ENCODE assay signal across 24 cellular contexts in genomic region chr15:71084264-71084663, GRCh38. TPM values are rescaled to one million over a fixed set of nuclear protein-coding genes. Genes with fewer than 3 reads are reported as not detected.
"Had no signal": no experiment of that assay in that cellular context is flagged by ENCODE, and none has a peak within 500 bp of the region (broad histone marks: within the 10 kb centered on the region; RNA-seq: fewer than 3 reads in every experiment).

No MANE protein-coding gene starts in this region.

- H3K27me3 ChIP-seq: brain microvascular endothelial cell had no signal

- DNase-seq: activated B cell treated with CpG ODN at 0.5 μM for 24 hours; activated CD4-positive, alpha-beta T cell treated with anti-CD3 and anti-CD28 coated beads for 1 hour; activated CD4-positive, alpha-beta T cell treated with anti-CD3 and anti-CD28 coated beads, Interleukin-2, amount 50 U/mL, for 48 hours; activated CD8-positive, alpha-beta memory T cell treated with anti-CD3 and anti-CD28 coated beads, Interleukin-2, amount 10 ng/mL, durations not matched to agents 7 days and 5 days; activated effector memory CD4-positive, alpha-beta T cell treated with anti-CD3 and anti-CD28 coated beads, Interleukin-2, amount 50 U/mL, for 16 hours; activated naive CD4-positive, alpha-beta T cell treated with Interleukin-2 at 50 U/mL for 16 hours; activated naive CD8-positive, alpha-beta T cell treated with anti-CD3 and anti-CD28 coated beads, Interleukin-2, amount 50 U/mL, for 24 hours; activated T-cell treated with anti-CD3 and anti-CD28 coated beads, Interleukin-2, amount 50 U/mL, for 24 hours; amniotic stem cell; brain microvascular endothelial cell; KG1; NCI-H1092; NCI-H2029; NCI-H2107; NCI-H2171 treated with DMSO at 0.1 percent for 48 hours; NCI-H226; NCI-H526; SIG-M5; T-helper 17 cell; T-helper 9 cell had no signal

- ATAC-seq: activated CD8-positive, alpha-beta memory T cell treated with anti-CD3 and anti-CD28 coated beads, Interleukin-2, amount 10 ng/mL, durations not matched to agents 7 days and 5 days; activated naive CD4-positive, alpha-beta T cell treated with anti-CD3 and anti-CD28 coated beads, Interleukin-2, amount 50 U/mL, for 72 hours; activated naive CD8-positive, alpha-beta T cell treated with anti-CD3 and anti-CD28 coated beads, Interleukin-2, amount 50 U/mL, for 24 hours; T-helper 17 cell had no signal

- H3K36me3 ChIP-seq: brain microvascular endothelial cell had no signal

RNA-seq across cellular contexts. Expression of gene THSD4, which starts 31.0 kb away (rescaled TPM):
- total RNA-seq: activated B cell treated with CpG ODN at 0.5 μM for 24 hours; activated CD4-positive, alpha-beta T cell treated with anti-CD3 and anti-CD28 coated beads, Interleukin-2, amount 10 ng/mL, durations not matched to agents 24 days and 14 days; activated CD8-positive, alpha-beta memory T cell treated with anti-CD3 and anti-CD28 coated beads, Interleukin-2, amount 10 ng/mL, durations not matched to agents 7 days and 5 days; activated naive CD4-positive, alpha-beta T cell treated with anti-CD3 and anti-CD28 coated beads, Interleukin-2, amount 50 U/mL, for 72 hours; activated T-helper 1 cell treated with anti-CD3 and anti-CD28 coated beads, Interleukin-12 subunit alpha, Interleukin-12 subunit beta, Interleukin-2, Interleukin-4 antibody, amounts not matched to agents 30 ng/mL and 10 ng/mL and 1 ng/mL, durations not matched to agents 14 hours and 24 hours and 36 hours; OCI-LY7; T-helper 17 cell had no signal
